Comparison of ENCODE assay signal across 9 cellular contexts in the genomic region with DNA sequence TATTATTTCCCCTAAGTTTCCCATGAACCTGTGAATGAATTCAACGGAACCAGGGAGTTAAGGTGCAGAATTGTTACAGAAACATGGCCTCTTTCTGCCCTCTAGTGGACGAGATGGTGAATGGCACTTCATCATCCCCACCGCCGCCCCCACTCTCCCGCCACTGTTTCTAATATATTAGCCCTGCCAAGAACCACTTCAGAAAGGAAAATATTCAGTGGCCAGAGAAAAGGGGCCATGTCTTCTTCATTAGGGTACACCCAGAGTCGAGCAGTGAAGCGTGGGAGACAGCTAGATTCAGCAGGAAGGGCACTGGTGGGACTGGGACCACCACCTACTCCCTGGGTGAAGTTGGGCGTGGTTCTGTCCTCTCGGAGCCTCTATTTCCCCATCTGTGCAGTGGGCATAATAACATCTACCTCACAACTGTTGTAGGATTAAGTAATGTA. TPM values are rescaled to one million over a fixed set of nuclear protein-coding genes. Genes with fewer than 3 reads are reported as not detected.
DNase-seq lines count a peak whose midpoint lies in the region; ATAC-seq, FAIRE-seq and TF ChIP-seq lines count a peak whose summit lies in the region.
"Had no signal": no experiment of that assay in that cellular context is flagged by ENCODE, and none has a peak within 500 bp of the region (broad histone marks: within the 10 kb centered on the region; RNA-seq: fewer than 3 reads in every experiment).

No MANE protein-coding gene starts in this region.

- peaks cover 2% of the 10 kb centered on the region for H3K9me3 Mint-ChIP-seq in activated CD4-positive, alpha-beta memory T cell treated with anti-CD3 and anti-CD28 coated beads, Interleukin-2, amount 10 ng/mL, durations not matched to agents 7 days and 5 days
- H3K9me3 Mint-ChIP-seq: dendritic cell treated with granulocyte-macrophage colony-stimulating factor and Interleukin-4, amounts not matched to agents 40 ng/mL and 50 ng/mL, for 4 days had no signal

- ATAC-seq in A549 = peak; percentile 69 to 88; a peak in 5 of 6 replicates
- ATAC-seq in omental fat pad (ENCODE audit: low FRiP score) = peak; percentile 41
- no peak for ATAC-seq in GM19455 (IDR thresholded peaks at IDR 0.05; ENCODE audit: unreplicated experiment)
- ATAC-seq in HG03354 (IDR thresholded peaks at IDR 0.05; ENCODE audit: poor library complexity, severe bottlenecking, unreplicated experiment) = no peak

- CTCF ChIA-PET in A549 (lab: Yijun Ruan, JAX) = interaction anchor here (0.8 to 12.8 kb wide), 30 partner anchors 7 to 438 kb away, joined by 3 to 320 read pairs (median 6); no protein-coding TSS in a partner anchor
- CTCF ChIA-PET in activated CD4-positive, alpha-beta memory T cell treated with anti-CD3 and anti-CD28 coated beads, Interleukin-2, amount 10 ng/mL, durations not matched to agents 7 days and 5 days (lab: Charles Lee) = interaction anchor here (0.7 to 4.2 kb wide), 12 partner anchors 12 to 439 kb away, joined by 3 to 47 read pairs (median 4); no protein-coding TSS in a partner anchor

- TF ChIP-seq POLR2A in A549 (IDR thresholded peaks at IDR 0.05; ENCODE audit: low read length) = no peak

- POLR2A ChIA-PET in A549 (lab: Yijun Ruan, JAX) = no interaction called here
- POLR2A ChIA-PET in activated CD4-positive, alpha-beta memory T cell treated with anti-CD3 and anti-CD28 coated beads, Interleukin-2, amount 10 ng/mL, durations not matched to agents 7 days and 5 days (lab: Charles Lee) = no interaction called here

- H3K4me3 Mint-ChIP-seq in activated CD4-positive, alpha-beta memory T cell treated with anti-CD3 and anti-CD28 coated beads, Interleukin-2, amount 10 ng/mL, durations not matched to agents 7 days and 5 days = no peak overlapping the region
- H3K4me3 Mint-ChIP-seq: dendritic cell treated with granulocyte-macrophage colony-stimulating factor and Interleukin-4, amounts not matched to agents 40 ng/mL and 50 ng/mL, for 4 days had no signal

- peaks cover under 1% of the 10 kb centered on the region; the same call in 1 of the 3 replicates for H3K9me3 ChIP-seq in A549

- no peak for TF ChIP-seq EP300 in A549 (IDR thresholded peaks at IDR 0.05)

- 3% methylated on average over 9 of the region's 9 CpGs for WGBS in A549 (ENCODE audit: missing lambda C conversion rate)

- TF ChIP-seq CTCF in A549 (IDR thresholded peaks at IDR 0.05) (peak; percentile 87), GM12864 (IDR thresholded peaks at IDR 0.05; ENCODE audit: low read depth, low read length, missing control alignments) (peak; percentile 77), omental fat pad (IDR thresholded peaks at IDR 0.05) (no peak)

- no peak for FAIRE-seq in A549 (lab: Jason Lieb, UNC)

- H3K27ac Mint-ChIP-seq in activated CD4-positive, alpha-beta memory T cell treated with anti-CD3 and anti-CD28 coated beads, Interleukin-2, amount 10 ng/mL, durations not matched to agents 7 days and 5 days = no peak overlapping the region
- H3K27ac Mint-ChIP-seq: dendritic cell treated with granulocyte-macrophage colony-stimulating factor and Interleukin-4, amounts not matched to agents 40 ng/mL and 50 ng/mL, for 4 days had no signal

- TF ChIP-seq RAD21 in A549 (conservative IDR thresholded peaks at IDR 0.05 in 1 of 2, IDR thresholded peaks at IDR 0.05 in 1 of 2) = peak; percentile 75 to 90

- H3K4me3 ChIP-seq in A549 (no peak overlapping the region), GM12864 (ENCODE audit: low read depth, low read length) (no peak overlapping the region)

- no peaks in the 10 kb centered on the region for H3K4me1 Mint-ChIP-seq in activated CD4-positive, alpha-beta memory T cell treated with anti-CD3 and anti-CD28 coated beads, Interleukin-2, amount 10 ng/mL, durations not matched to agents 7 days and 5 days

- H3K27ac ChIP-seq in A549 = no peak overlapping the region

- H3K4me1 ChIP-seq in A549 = no peaks in the 10 kb centered on the region; the same call in 2 of the 3 replicates

- peak; percentile 29 to 64 for DNase-seq in A549 (ENCODE audit: low read depth in 1 of 2, low spot score in 1 of 2)
- no peak for DNase-seq in GM12864 (ENCODE audit: low read depth)
- peak; percentile 27 for DNase-seq in NCI-H2171 (lab: John Stamatoyannopoulos, UW)
- peak; percentile 38 for DNase-seq in activated CD4-positive, alpha-beta memory T cell treated with anti-CD3 and anti-CD28 coated beads, Interleukin-2, amount 10 ng/mL, durations not matched to agents 7 days and 5 days
- DNase-seq in fibroblast of peridontal ligament (ENCODE audit: extremely low read depth) = peak; percentile 33
- DNase-seq in omental fat pad (ENCODE audit: low spot score) = no peak

- no peaks in the 10 kb centered on the region for H3K36me3 Mint-ChIP-seq in activated CD4-positive, alpha-beta memory T cell treated with anti-CD3 and anti-CD28 coated beads, Interleukin-2, amount 10 ng/mL, durations not matched to agents 7 days and 5 days (ENCODE audit: low read depth)

- peaks cover 13% of the 10 kb centered on the region for H3K27me3 Mint-ChIP-seq in activated CD4-positive, alpha-beta memory T cell treated with anti-CD3 and anti-CD28 coated beads, Interleukin-2, amount 10 ng/mL, durations not matched to agents 7 days and 5 days

- H3K4me2 ChIP-seq in A549 = peak overlapping the region; percentile 48

TF ChIP-seq in A549, 52 proteins besides CTCF, POLR2A, EP300 and RAD21:
- TF ChIP-seq SMC3 (IDR thresholded peaks at IDR 0.05) (peak; percentile 76), NR3C1 (IDR thresholded peaks at IDR 0.05) (no peak)

RNA-seq across cellular contexts. Expression of gene SYT13, which starts 46.4 kb away (rescaled TPM):
- polyA plus RNA-seq in A549 (2011; rRNA removed) = 8.1 and 10.7 TPM in 2 replicates
- polyA plus RNA-seq in A549 (2012; cell fraction: cytosol; rRNA removed) = 2.4 and 2.9 TPM in 2 replicates
- 2.9 and 3.6 TPM in 2 replicates for polyA plus RNA-seq in A549 (2012; cell fraction: nucleus; rRNA removed)
- 8.1 to 13.1 TPM (median 12.9 TPM) in 3 replicates for polyA plus RNA-seq in A549 (2017; fragmentation: RNase III; extraction: RNeasy Plus Mini Kit Qiagen cat#74134 plus additional on column Dnase treatment)
- polyA minus RNA-seq in A549 (2011; rRNA and poly(A)+ RNA removed) = 31.3 and 31.5 TPM in 2 replicates
- total RNA-seq in activated CD4-positive, alpha-beta memory T cell treated with anti-CD3 and anti-CD28 coated beads, Interleukin-2, amount 10 ng/mL, durations not matched to agents 7 days and 5 days = not detected
- not detected for total RNA-seq in omental fat pad

Comparison
In these comparisons a context has a peak if more than half of its experiments do, and no peak if none do; other contexts are left out.
1. ATAC-seq: peak in A549 (2 of 2) and omental fat pad (single experiment); none in GM19455 (single experiment) and HG03354 (single experiment).
2. DNase-seq: peak in A549 (2 of 2), NCI-H2171 (single experiment), activated CD4-positive, alpha-beta memory T cell treated with anti-CD3 and anti-CD28 coated beads, Interleukin-2, amount 10 ng/mL, durations not matched to agents 7 days and 5 days (single experiment) and fibroblast of peridontal ligament (single experiment); none in GM12864 (single experiment) and omental fat pad (single experiment).
3. CTCF ChIP-seq: peak in A549 (single experiment) and GM12864 (single experiment); none in omental fat pad (0 of 3).